23 cellular contexts compared by ENCODE assay signal in the genomic region with DNA sequence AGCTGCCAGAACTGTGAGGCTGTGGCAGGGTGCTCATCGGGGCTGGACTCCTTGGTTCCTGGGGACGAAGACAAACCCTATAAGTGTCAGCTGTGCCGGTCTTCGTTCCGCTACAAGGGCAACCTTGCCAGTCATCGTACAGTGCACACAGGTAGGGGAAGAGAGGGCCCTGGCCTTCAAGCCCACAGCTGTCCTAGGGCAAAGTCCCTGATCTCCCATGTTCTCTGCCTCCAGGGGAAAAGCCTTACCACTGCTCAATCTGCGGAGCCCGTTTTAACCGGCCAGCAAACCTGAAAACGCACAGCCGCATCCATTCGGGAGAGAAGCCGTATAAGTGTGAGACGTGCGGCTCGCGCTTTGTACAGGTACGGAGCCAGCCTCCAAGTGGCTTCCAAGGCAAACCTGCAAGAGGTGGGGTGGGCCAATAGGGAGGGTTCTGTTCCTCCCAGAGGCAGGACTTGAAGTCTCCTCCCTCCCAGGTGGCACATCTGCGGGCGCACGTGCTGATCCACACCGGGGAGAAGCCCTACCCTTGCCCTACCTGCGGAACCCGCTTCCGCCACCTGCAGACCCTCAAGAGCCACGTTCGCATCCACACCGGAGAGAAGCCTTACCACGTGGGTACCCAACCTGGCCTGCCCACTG. TPM values are rescaled to one million over a fixed set of nuclear protein-coding genes. Genes with fewer than 3 reads are reported as not detected.
A peak's percentile ranks its signal among the peaks of the same experiment; 100 is the strongest.
DNase-seq lines count a peak whose midpoint lies in the region; ATAC-seq and TF ChIP-seq lines count a peak whose summit lies in the region.
"Had no signal": no experiment of that assay in that cellular context is flagged by ENCODE, and none has a peak within 500 bp of the region (broad histone marks: within the 10 kb centered on the region; RNA-seq: fewer than 3 reads in every experiment).

No MANE protein-coding gene starts in this region.

- H3K9me3 Mint-ChIP-seq in activated naive CD4-positive, alpha-beta T cell treated with anti-CD3 and anti-CD28 coated beads, Interleukin-2, amount 50 U/mL, for 24 hours: no peaks in the 10 kb centered on the region
- H3K9me3 Mint-ChIP-seq in activated naive CD4-positive, alpha-beta T cell treated with anti-CD3 and anti-CD28 coated beads, Interleukin-2, amount 50 U/mL, for 72 hours: peaks cover 15 to 17% of the 10 kb centered on the region in 2 donors

- no peaks in the 10 kb centered on the region for H3K9me3 ChIP-seq in spleen
- H3K9me3 ChIP-seq: Caco-2, HAP-1, SJCRH30 had no signal

- peak overlapping the region in 6 of 8 donors; percentile 9 to 78 (median 64) for H3K27ac ChIP-seq in spleen
- H3K27ac ChIP-seq: PC-9, SJCRH30 had no signal

- H3K36me3 Mint-ChIP-seq in activated naive CD4-positive, alpha-beta T cell treated with anti-CD3 and anti-CD28 coated beads, Interleukin-2, amount 50 U/mL, for 24 hours: no peaks in the 10 kb centered on the region
- H3K36me3 Mint-ChIP-seq in activated naive CD4-positive, alpha-beta T cell treated with anti-CD3 and anti-CD28 coated beads, Interleukin-2, amount 50 U/mL, for 72 hours: peaks cover 22% of the 10 kb centered on the region in 2 donors

- H3K36me3 ChIP-seq in spleen: peaks cover 0 to 22% (median 0%) of the 10 kb centered on the region in 6 donors
- H3K36me3 ChIP-seq: HAP-1, SJCRH30 had no signal

- peaks cover 44% of the 10 kb centered on the region for H3K4me1 Mint-ChIP-seq in activated naive CD4-positive, alpha-beta T cell treated with anti-CD3 and anti-CD28 coated beads, Interleukin-2, amount 50 U/mL, for 24 hours

- WGBS in spleen, 5 donors: 82 to 91% (median 85%) methylated on average over 27 to 29 of the region's 29 CpGs

- peaks cover 0 to 15% (median 0%) of the 10 kb centered on the region in 7 donors for H3K27me3 ChIP-seq in spleen (replicated peaks in 1 of 7)
- H3K27me3 ChIP-seq: SJCRH30 had no signal

- ATAC-seq in activated naive CD4-positive, alpha-beta T cell treated with anti-CD3 and anti-CD28 coated beads, Interleukin-2, amount 50 U/mL, for 72 hours: no peak

- no peak for TF ChIP-seq CTCF in spleen (IDR thresholded peaks at IDR 0.05 in 8 of 11, conservative IDR thresholded peaks at IDR 0.05 in 3 of 11)

- H3K27me3 Mint-ChIP-seq in activated naive CD4-positive, alpha-beta T cell treated with anti-CD3 and anti-CD28 coated beads, Interleukin-2, amount 50 U/mL, for 24 hours: no peaks in the 10 kb centered on the region
- H3K27me3 Mint-ChIP-seq: B cell had no signal

- no peak for DNase-seq in activated naive CD4-positive, alpha-beta T cell treated with anti-CD3 and anti-CD28 coated beads, Interleukin-2, amount 50 U/mL, for 72 hours (ENCODE audit: low spot score in 2 of 2)
- DNase-seq in COLO668 (lab: John Stamatoyannopoulos, UW; ENCODE audit: unreplicated experiment) (peak; percentile 60), islet precursor cell (peak; percentile 53), spleen (peak; percentile 67), NCI-H446 treated with DMSO at 0.1 percent for 48 hours (lab: John Stamatoyannopoulos, UW) (no peak), HUDEP-2 (lab: John Stamatoyannopoulos, UW; ENCODE audit: unreplicated experiment in 76 of 76) (no peak)
- no peak for DNase-seq in activated CD4-positive, alpha-beta T cell treated with anti-CD3 and anti-CD28 coated beads, Interleukin-2, amount 50 U/mL, for 1 hour
- DNase-seq: 8988T, Caco-2, IMR-90, NCI-H1092, NCI-H146, NCI-H2081, NCI-H2227 treated with DMSO at 0.1 percent for 48 hours, NCI-H524 treated with DMSO at 0.1 percent for 48 hours, PC-9, SJCRH30 had no signal

- intact Hi-C loops in spleen (cut with DNase I; ENCODE audit: low total_unique reads): no loop called here

- no peak for TF ChIP-seq POLR2A in spleen (IDR thresholded peaks at IDR 0.05)

- peaks cover 25 to 97% (median 59%) of the 10 kb centered on the region in 6 donors for H3K4me1 ChIP-seq in spleen
- H3K4me1 ChIP-seq: Caco-2, SJCRH30 had no signal

- no peak overlapping the region for H3K4me3 Mint-ChIP-seq in activated naive CD4-positive, alpha-beta T cell treated with anti-CD3 and anti-CD28 coated beads, Interleukin-2, amount 50 U/mL, for 24 hours
- H3K4me3 Mint-ChIP-seq: B cell had no signal

- H3K27ac Mint-ChIP-seq in activated naive CD4-positive, alpha-beta T cell treated with anti-CD3 and anti-CD28 coated beads, Interleukin-2, amount 50 U/mL, for 24 hours: peak overlapping the region; percentile 19
- H3K27ac Mint-ChIP-seq in activated naive CD4-positive, alpha-beta T cell treated with anti-CD3 and anti-CD28 coated beads, Interleukin-2, amount 50 U/mL, for 72 hours: peak overlapping the region in 1 of 2 donors; percentile 50
- H3K27ac Mint-ChIP-seq: B cell had no signal

- H3K4me3 ChIP-seq in spleen: peak overlapping the region in 1 of 8 donors; percentile 30
- H3K4me3 ChIP-seq: HAP-1, PC-9, SJCRH30 had no signal

RNA-seq across cellular contexts. Expression of gene BCL6B, which starts 3.7 kb away (rescaled TPM):
- total RNA-seq in activated naive CD4-positive, alpha-beta T cell treated with anti-CD3 and anti-CD28 coated beads, Interleukin-2, amount 50 U/mL, for 72 hours: under 1 TPM; 0.59 to 0.86 TPM
- 10 to 100 TPM; 12.9 to 92.5 (median 23.2) TPM for total RNA-seq in spleen
- polyA plus RNA-seq in spleen: 10 to 100 TPM in 1 of 3 donors, 1 to 10 TPM in 2; 4.2 to 16.6 (median 6.9) TPM
- total RNA-seq: Caco-2, HT-29, IMR-90, M059J had no signal
- polyA plus RNA-seq: AG04450, IMR-90 had no signal

RNA-seq across cellular contexts. Expression of gene SLC16A13, which starts 9.2 kb away (rescaled TPM):
- 10 to 100 TPM in 1 of 2 donors, 1 to 10 TPM in 1; 5.0 to 10.5 TPM for total RNA-seq in activated naive CD4-positive, alpha-beta T cell treated with anti-CD3 and anti-CD28 coated beads, Interleukin-2, amount 50 U/mL, for 72 hours
- 10 to 100 TPM in 2 of 7 donors, 1 to 10 TPM in 5; 4.0 to 15.3 (median 7.6) TPM for total RNA-seq in spleen
- polyA plus RNA-seq in spleen: 1 to 10 TPM; 1.7 to 5.4 (median 1.8) TPM

RNA-seq across cellular contexts. Expression of gene RNASEK, which starts 14.2 kb away (rescaled TPM):
- total RNA-seq in activated naive CD4-positive, alpha-beta T cell treated with anti-CD3 and anti-CD28 coated beads, Interleukin-2, amount 50 U/mL, for 72 hours: 100 to 1,000 TPM; 127 to 217 TPM
- total RNA-seq in spleen: 100 to 1,000 TPM; 224 to 335 (median 271) TPM
- polyA plus RNA-seq in spleen: 100 to 1,000 TPM; 369 to 504 (median 411) TPM

RNA-seq across cellular contexts. Expression of gene SLC16A11, which starts 17.3 kb away (rescaled TPM):
- 1 to 10 TPM in 1 of 2 donors, under 1 TPM in 1; 0.30 to 1.1 TPM for total RNA-seq in activated naive CD4-positive, alpha-beta T cell treated with anti-CD3 and anti-CD28 coated beads, Interleukin-2, amount 50 U/mL, for 72 hours
- total RNA-seq in spleen: 1 to 10 TPM in 5 of 7 donors, under 1 TPM in 1, not detected in 1; 0.51 to 3.6 (median 2.9) TPM
- polyA plus RNA-seq in spleen: 1 to 10 TPM; 1.9 to 3.9 (median 2.1) TPM
- total RNA-seq: HT-29, IMR-90, M059J, PC-9, SJCRH30 had no signal
- polyA plus RNA-seq: AG04450, IMR-90 had no signal

RNA-seq across cellular contexts. Expression of gene ALOX12, which starts 30.7 kb away (rescaled TPM):
- not detected for total RNA-seq in activated naive CD4-positive, alpha-beta T cell treated with anti-CD3 and anti-CD28 coated beads, Interleukin-2, amount 50 U/mL, for 72 hours
- total RNA-seq in spleen: 1 to 10 TPM in 6 of 7 donors, under 1 TPM in 1; 0.79 to 2.5 (median 1.4) TPM
- under 1 TPM; 0.15 to 0.35 (median 0.30) TPM for polyA plus RNA-seq in spleen
- total RNA-seq: B cell, Caco-2, HT-29, IMR-90, M059J, PC-9, SJCRH30 had no signal
- polyA plus RNA-seq: AG04450 had no signal

Comparison
In these comparisons a context has a peak if more than half of its experiments do, and no peak if none do; other contexts are left out.
1. DNase-seq: peak in COLO668 (single experiment), islet precursor cell (single experiment) and spleen (single experiment); none in activated naive CD4-positive, alpha-beta T cell treated with anti-CD3 and anti-CD28 coated beads, Interleukin-2, amount 50 U/mL, for 72 hours (0 of 2), NCI-H446 treated with DMSO at 0.1 percent for 48 hours (single experiment), activated CD4-positive, alpha-beta T cell treated with anti-CD3 and anti-CD28 coated beads, Interleukin-2, amount 50 U/mL, for 1 hour (single experiment) and HUDEP-2 (0 of 76).
2. RNA of gene BCL6B, which starts 3.7 kb away (total RNA-seq): 12.9 to 92.5 TPM in spleen; 0.59 to 0.86 TPM in activated naive CD4-positive, alpha-beta T cell treated with anti-CD3 and anti-CD28 coated beads, Interleukin-2, amount 50 U/mL, for 72 hours; every median in the first group is over 4 times any median in the second.